In genomic region chr1:206851611-206852010, GRCh38 we compare ENCODE assay signal across 21 cellular contexts. TPM values are rescaled to one million over a fixed set of nuclear protein-coding genes. Genes with fewer than 3 reads are reported as not detected.
DNase-seq lines count a peak whose midpoint lies in the region; ATAC-seq lines count a peak whose summit lies in the region.
"Had no signal": no experiment of that assay in that cellular context is flagged by ENCODE, and none has a peak within 500 bp of the region (broad histone marks: within the 10 kb centered on the region; RNA-seq: fewer than 3 reads in every experiment).

No MANE protein-coding gene starts in this region.

- H3K36me3 ChIP-seq in ACC112 (ENCODE audit: insufficient read depth, low read length) = no peaks in the 10 kb centered on the region
- no peaks in the 10 kb centered on the region for H3K36me3 ChIP-seq in GM23248 (ENCODE audit: low read depth)
- H3K36me3 ChIP-seq in adipocyte (ENCODE audit: control insufficient read depth, insufficient read depth, low read length, severe bottlenecking) = no peaks in the 10 kb centered on the region
- H3K36me3 ChIP-seq: right atrium auricular region had no signal

- peak overlapping the region; percentile 1 for H3K4me2 ChIP-seq in GM23248 (ENCODE audit: unreplicated experiment)

- peak overlapping the region; percentile 75 for H3K27ac ChIP-seq in ACC112 (ENCODE audit: low read depth, low read length)
- H3K27ac ChIP-seq in GM23248 = peak overlapping the region; percentile 58
- H3K27ac ChIP-seq: right atrium auricular region had no signal

- H3K27me3 ChIP-seq in ACC112 (ENCODE audit: insufficient read depth, low read length) = peaks cover 38% of the 10 kb centered on the region
- H3K27me3 ChIP-seq in GM23248 (replicated peaks; ENCODE audit: insufficient read depth) = no peaks in the 10 kb centered on the region
- peaks cover 3% of the 10 kb centered on the region for H3K27me3 ChIP-seq in adipocyte (replicated peaks; ENCODE audit: control insufficient read depth, insufficient read depth, low read length)
- H3K27me3 ChIP-seq: right atrium auricular region had no signal

- H3K9me3 ChIP-seq in GM23248 (ENCODE audit: low read depth) (no peaks in the 10 kb centered on the region), adipocyte (ENCODE audit: control insufficient read depth, low read length) (no peaks in the 10 kb centered on the region)

- H3K9me2 ChIP-seq in GM23248 (ENCODE audit: insufficient read depth) = no peaks in the 10 kb centered on the region

- H3K4me3 ChIP-seq in ACC112 (ENCODE audit: low read depth, low read length) (no peak overlapping the region), GM23248 (no peak overlapping the region), adipocyte (ENCODE audit: low read length) (no peak overlapping the region)
- H3K4me3 ChIP-seq: right atrium auricular region had no signal

- DNase-seq in GM23248 = peak; percentile 84
- DNase-seq in adipocyte (ENCODE audit: low read depth) = peak; percentile 76
- DNase-seq in fibroblast of peridontal ligament (ENCODE audit: extremely low read depth) = peak; percentile 95
- DNase-seq in NCI-H345 treated with DMSO at 0.1 percent for 48 hours (lab: John Stamatoyannopoulos, UW; ENCODE audit: unreplicated experiment) = no peak
- no peak for DNase-seq in HK-2 (ENCODE audit: unreplicated experiment)
- DNase-seq: activated CD4-positive, alpha-beta T cell treated with anti-CD3 and anti-CD28 coated beads for 48 hours; activated gamma-delta T cell; amniotic stem cell; CD8-positive, alpha-beta T cell; DMS79; left ventricle myocardium superior; NCI-H1105; NCI-H2107; occipital lobe; stimulated activated naive B cell treated with anti-CD40 and anti-IgM and Interleukin-4, amounts not matched to agents 10 μg/mL and 1 μg/mL and 100 μg/mL, for 72 hours; T1000 had no signal

- H2AFZ ChIP-seq in ACC112 (ENCODE audit: low read length, unreplicated experiment) (no peak overlapping the region), GM23248 (no peak overlapping the region)

- ATAC-seq in GM18861 (IDR thresholded peaks at IDR 0.05; ENCODE audit: unreplicated experiment) = no peak
- ATAC-seq in GM21515 (IDR thresholded peaks at IDR 0.05; ENCODE audit: unreplicated experiment) = no peak
- ATAC-seq: CD8-positive, alpha-beta T cell; left ventricle myocardium superior; stimulated activated naive B cell treated with anti-CD40 and anti-IgM and Interleukin-4, amounts not matched to agents 10 μg/mL and 1 μg/mL and 100 μg/mL, for 72 hours had no signal

- H3K79me2 ChIP-seq in ACC112 (ENCODE audit: control insufficient read depth, insufficient read depth, low read length, unreplicated experiment) = no peaks in the 10 kb centered on the region
- no peaks in the 10 kb centered on the region for H3K79me2 ChIP-seq in GM23248 (ENCODE audit: insufficient read depth)

- WGBS in GM23248 (ENCODE audit: low coverage in 1 of 2, low lambda C conversion rate in 2 of 2, missing lambda C conversion rate in 2 of 2), 2 experiments = 25% methylated on average over 3 of the region's 3 CpGs

- no peak overlapping the region for H3K9ac ChIP-seq in GM23248
- no peak overlapping the region for H3K9ac ChIP-seq in adipocyte (ENCODE audit: low read length)

- H4K20me1 ChIP-seq in GM23248 (ENCODE audit: insufficient read depth) = no peaks in the 10 kb centered on the region

- in situ Hi-C loops in GM23248 (cut with MboI) = no loop called here

- H3F3A ChIP-seq in GM23248 (ENCODE audit: insufficient read depth) = peaks cover 19% of the 10 kb centered on the region; the same call in 1 of the 2 replicates

- H3K4me1 ChIP-seq in ACC112 (ENCODE audit: control insufficient read depth, insufficient read depth, low read length, unreplicated experiment) = peaks cover 2% of the 10 kb centered on the region
- peaks cover 12% of the 10 kb centered on the region; the same call in 1 of the 2 replicates for H3K4me1 ChIP-seq in GM23248 (ENCODE audit: insufficient read depth)
- H3K4me1 ChIP-seq in adipocyte (ENCODE audit: control insufficient read depth, insufficient read depth, low read length) = peaks cover 4% of the 10 kb centered on the region
- H3K4me1 ChIP-seq: right atrium auricular region had no signal

RNA-seq across cellular contexts. Expression of gene IL20, which starts 13.8 kb away (rescaled TPM):
- 0.25 TPM in 1 of 2 replicates, not detected in the other for total RNA-seq in GM23248 (2014; rRNA removed; shearing (Covaris generic))
- not detected in 2 replicates for polyA plus RNA-seq in GM23248 (2016; fragmentation: Nextera tagmentation; extraction: Ambion mirVana)
- total RNA-seq: CD8-positive, alpha-beta T cell; left ventricle myocardium superior had no signal
- polyA plus RNA-seq: IgD-negative memory B cell had no signal

RNA-seq across cellular contexts. Expression of gene IL24, which starts 45.6 kb away (rescaled TPM):
- total RNA-seq in GM23248 (2014; rRNA removed; shearing (Covaris generic)) = 2.4 TPM in 1 of 2 replicates, not detected in the other
- polyA plus RNA-seq in GM23248 (2016; fragmentation: Nextera tagmentation; extraction: Ambion mirVana) = 0.49 and 0.52 TPM in 2 replicates
- total RNA-seq: CD8-positive, alpha-beta T cell; left ventricle myocardium superior; occipital lobe had no signal

Comparison
In these comparisons a context has a peak if more than half of its experiments do, and no peak if none do; other contexts are left out.
1. DNase-seq: peak in GM23248 (single experiment), adipocyte (single experiment) and fibroblast of peridontal ligament (single experiment); none in NCI-H345 treated with DMSO at 0.1 percent for 48 hours (single experiment) and HK-2 (single experiment).